8 cellular contexts compared by ENCODE assay signal in genomic region chr4:86595426-86595805, GRCh38. TPM values are rescaled to one million over a fixed set of nuclear protein-coding genes. Genes with fewer than 3 reads are reported as not detected.
DNase-seq lines count a peak whose midpoint lies in the region; ATAC-seq and TF ChIP-seq lines count a peak whose summit lies in the region.

No MANE protein-coding gene starts in this region.

- H3K4me3 ChIP-seq in HEK293 (ENCODE audit: low read depth, low read length) (peak overlapping the region; percentile 72), adrenal gland (peak overlapping the region in 3 of 4 donors; percentile 60 to 75 (median 64)), stomach (peak overlapping the region; percentile 64 to 87 (median 78))

- TF ChIP-seq CTCF in HEK293 (tag by site-specific recombination; IDR thresholded peaks at IDR 0.05) (no peak), adrenal gland (IDR thresholded peaks at IDR 0.05) (no peak), stomach (IDR thresholded peaks at IDR 0.05) (no peak)

- H3K9me3 ChIP-seq in HEK293 (ENCODE audit: control insufficient read depth, insufficient read depth, low read depth, low read length) (no peaks in the 10 kb centered on the region), adrenal gland (replicated peaks in 1 of 3) (no peaks in the 10 kb centered on the region), stomach (no peaks in the 10 kb centered on the region)

- no peak for TF ChIP-seq EP300 in stomach (IDR thresholded peaks at IDR 0.05)

- CTCF ChIA-PET in HEK293 (lab: Yijun Ruan, JAX): interaction anchor here (0.5 to 4.0 kb wide), 3 partner anchors 96 to 1861 kb away, joined by 3 to 29 read pairs (median 4); partner anchors contain the start of gene HERC5

- intact Hi-C loops in adrenal gland (cut with DNase I): no loop called here
- intact Hi-C loops in stomach (cut with DNase I; ENCODE audit: low total_unique reads): no loop called here

- peak; percentile 33 for DNase-seq in ACHN
- peak in 4 of 7 donors; percentile 21 to 31 (median 22) for DNase-seq in adrenal gland
- DNase-seq in inferior parietal cortex (ENCODE audit: extremely low spot score): peak; percentile 60
- no peak for DNase-seq in stomach
- DNase-seq in HuH-7.5 (ENCODE audit: low spot score): no peak

- no peak for ATAC-seq in GM18517 (IDR thresholded peaks at IDR 0.05; ENCODE audit: unreplicated experiment)
- ATAC-seq in GM18868 (IDR thresholded peaks at IDR 0.05; ENCODE audit: unreplicated experiment): no peak

- TF ChIP-seq POLR2A in adrenal gland (IDR thresholded peaks at IDR 0.05) (peak in 1 of 2 donors; percentile 17), stomach (IDR thresholded peaks at IDR 0.05) (no peak)

- H3K36me3 ChIP-seq in HEK293 (ENCODE audit: control insufficient read depth in 2 of 2, insufficient read depth in 1 of 2, low read length in 2 of 2): no peaks in the 10 kb centered on the region; a peak in 1 of 3 replicates
- no peaks in the 10 kb centered on the region for H3K36me3 ChIP-seq in adrenal gland (replicated peaks in 1 of 2)
- H3K36me3 ChIP-seq in stomach: no peaks in the 10 kb centered on the region

- H3K4me1 ChIP-seq in HEK293 (ENCODE audit: control insufficient read depth, insufficient read depth, low read length) (peaks cover 21% of the 10 kb centered on the region), adrenal gland (replicated peaks in 1 of 2) (peaks cover 0 to 28% of the 10 kb centered on the region in 2 donors), stomach (peaks cover 4 to 48% (median 39%) of the 10 kb centered on the region in 4 donors)

- no peaks in the 10 kb centered on the region for H3K27me3 ChIP-seq in adrenal gland
- H3K27me3 ChIP-seq in stomach: peaks cover 0 to 12% (median 0%) of the 10 kb centered on the region in 3 donors

- in situ Hi-C loops in ACHN (cut with HindIII; ENCODE audit: low pct_ligation_motif_present, low pct_unique_long_range_greater_than_20kb, low sequenced_read_pairs): no loop called here

- POLR2A ChIA-PET in HEK293 (lab: Yijun Ruan, JAX): interaction anchor here (1.5 kb wide), 1 partner anchor 52 kb away, joined by 3 read pairs; no protein-coding TSS in a partner anchor

- WGBS in adrenal gland, 4 donors: 6 to 12% (median 8%) methylated on average over 9 of the region's 9 CpGs
- WGBS in stomach, 5 donors: 7 to 10% (median 8%) methylated on average over 9 of the region's 9 CpGs

- H3K27ac ChIP-seq in HEK293 (ENCODE audit: extremely low read depth, low read depth, low read length) (peak overlapping the region; percentile 95), adrenal gland (peak overlapping the region in 4 of 5 donors; percentile 81 to 93 (median 88)), stomach (peak overlapping the region in 4 of 5 donors; percentile 85 to 91 (median 90))

TF ChIP-seq in HEK293, 187 proteins besides CTCF, POLR2A, EP300 and RAD21 (continues in another document):
- TF ChIP-seq ZBTB17 (tag by site-specific recombination; IDR thresholded peaks at IDR 0.05): 0 out of 2 replicates have a peak, but pooled peaks have one; percentile 51
- TF ChIP-seq SP7 (tag by site-specific recombination; IDR thresholded peaks at IDR 0.05): peak; percentile 61
- TF ChIP-seq ZNF473 (tag by site-specific recombination; IDR thresholded peaks at IDR 0.05): no peak
- TF ChIP-seq TCF7L2 (IDR thresholded peaks at IDR 0.05; ENCODE audit: borderline replicate concordance, low read depth, low read length): peak; percentile 90
- 0 out of 2 replicates have a peak, but pooled peaks have one; percentile 5 for TF ChIP-seq BCL11A (tag by site-specific recombination; IDR thresholded peaks at IDR 0.05; ENCODE audit: low read depth)
- no peak for TF ChIP-seq ZNF311 (tag by site-specific recombination; IDR thresholded peaks at IDR 0.05; ENCODE audit: borderline replicate concordance)
- TF ChIP-seq ZNF248 (tag by site-specific recombination; IDR thresholded peaks at IDR 0.05): no peak
- 0 out of 2 replicates have a peak, but pooled peaks have one; percentile 14 for TF ChIP-seq WT1 (tag by site-specific recombination; IDR thresholded peaks at IDR 0.05)
- TF ChIP-seq ZBTB21 (tag by site-specific recombination; IDR thresholded peaks at IDR 0.05): peak; percentile 66
- peak; percentile 55; the same call in 1 of the 2 replicates for TF ChIP-seq IKZF3 (tag by site-specific recombination; IDR thresholded peaks at IDR 0.05)
- TF ChIP-seq ZIC2 (tag by site-specific recombination; IDR thresholded peaks at IDR 0.05): no peak
- TF ChIP-seq ZBTB6 (tag by site-specific recombination; IDR thresholded peaks at IDR 0.05): peak; percentile 58; the same call in 1 of the 2 replicates
- no peak for TF ChIP-seq ZNF776 (tag by site-specific recombination; IDR thresholded peaks at IDR 0.05; ENCODE audit: borderline replicate concordance)
- TF ChIP-seq ZNF629 (tag by site-specific recombination; IDR thresholded peaks at IDR 0.05): peak; percentile 88
- peak; percentile 33 for TF ChIP-seq ZNF335 (tag by site-specific recombination; conservative IDR thresholded peaks at IDR 0.05)
- peak; percentile 84 for TF ChIP-seq FEZF1 (tag by site-specific recombination; IDR thresholded peaks at IDR 0.05)
- peak; percentile 97 for TF ChIP-seq PRDM6 (tag by site-specific recombination; IDR thresholded peaks at IDR 0.05)
- 0 out of 2 replicates have a peak, but pooled peaks have one; percentile 22 for TF ChIP-seq PRDM10 (tag by site-specific recombination; IDR thresholded peaks at IDR 0.05)
- 0 out of 2 replicates have a peak, but pooled peaks have one; percentile 4 for TF ChIP-seq ZNF692 (tag by site-specific recombination; IDR thresholded peaks at IDR 0.05)
- 0 out of 2 replicates have a peak, but pooled peaks have one; percentile 30 for TF ChIP-seq ZEB2 (tag by site-specific recombination; IDR thresholded peaks at IDR 0.05)

RNA-seq across cellular contexts. Expression of gene PTPN13, which starts 1.3 kb away (rescaled TPM):
- 10 to 100 TPM; 13.6 to 22.3 (median 18.3) TPM for total RNA-seq in adrenal gland
- 10 to 100 TPM in 1 of 3 donors, 1 to 10 TPM in 2; 3.9 to 11.8 (median 5.1) TPM for polyA plus RNA-seq in adrenal gland
- total RNA-seq in stomach: 10 to 100 TPM in 3 of 5 donors, 1 to 10 TPM in 2; 2.3 to 38.6 (median 12.9) TPM
- 1 to 10 TPM; 2.9 to 7.6 (median 3.1) TPM for polyA plus RNA-seq in stomach

Comparison
In these comparisons a context has a peak if more than half of its experiments do, and no peak if none do; other contexts are left out.
1. DNase-seq: peak in ACHN (single experiment), adrenal gland (4 of 7) and inferior parietal cortex (single experiment); none in stomach (single experiment) and HuH-7.5 (single experiment).
2. Peak in every context shown above with its lines, with median percentiles within 50 percentile points of each other: H3K27ac ChIP-seq and H3K4me3 ChIP-seq.